Comparison of ENCODE assay signal across 8 cellular contexts in genomic region chr1:43531453-43531905, GRCh38. TPM values are rescaled to one million over a fixed set of nuclear protein-coding genes. Genes with fewer than 3 reads are reported as not detected.
DNase-seq lines count a peak whose midpoint lies in the region; ATAC-seq and TF ChIP-seq lines count a peak whose summit lies in the region.

No MANE protein-coding gene starts in this region.

- ATAC-seq in esophagus mucosa (peak; percentile 13), GM21529 (IDR thresholded peaks at IDR 0.05; ENCODE audit: unreplicated experiment) (no peak)

- H3K9me3 Mint-ChIP-seq in nephron progenitor cell, result no peaks in the 10 kb centered on the region

- no peaks in the 10 kb centered on the region for H3K36me3 Mint-ChIP-seq in nephron progenitor cell (ENCODE audit: low read depth)

- H3K27me3 ChIP-seq in SK-N-SH (ENCODE audit: insufficient read depth), result no peaks in the 10 kb centered on the region

- peaks cover 4 to 24% of the 10 kb centered on the region in 2 experiments; a peak in 3 of 4 replicates for H3K4me1 ChIP-seq in SK-N-SH (ENCODE audit: control insufficient read depth in 1 of 2, insufficient read depth in 2 of 2, low read depth in 1 of 2, low read length in 1 of 2)

- H3K27ac ChIP-seq in SK-N-SH (ENCODE audit: low read depth in 2 of 2, low read length in 1 of 2), result no peak overlapping the region

- H3K79me2 ChIP-seq in SK-N-SH (ENCODE audit: insufficient read depth), result peaks cover 49% of the 10 kb centered on the region; the same call in 1 of the 2 replicates

- no peaks in the 10 kb centered on the region for H3K9me2 ChIP-seq in SK-N-SH

- no peaks in the 10 kb centered on the region for H3K36me3 ChIP-seq in SK-N-SH (replicated peaks in 1 of 2; ENCODE audit: control insufficient read depth in 1 of 2, insufficient read depth in 2 of 2, low read length in 1 of 2)

- peak; percentile 32 for DNase-seq in activated T-cell treated with anti-CD3 and anti-CD28 coated beads, Interleukin-2, amount 50 U/mL, for 1 hour
- no peak for DNase-seq in activated T-cell treated with anti-CD3 and anti-CD28 coated beads, Interleukin-2, amount 50 U/mL, for 48 hours
- DNase-seq in SK-N-SH (peak; percentile 89), nephron progenitor cell (peak; percentile 61), NK-92 (lab: John Stamatoyannopoulos, UW; ENCODE audit: unreplicated experiment) (no peak)
- DNase-seq in NK-92 treated with Interleukin-12 subunit alpha and Interleukin-12 subunit beta, amount 100 ng/mL, for 24 hours (lab: John Stamatoyannopoulos, UW), result no peak

- no peaks in the 10 kb centered on the region for H3K9me3 ChIP-seq in SK-N-SH

- H3K27me3 Mint-ChIP-seq in nephron progenitor cell (ENCODE audit: low read depth, poor library complexity), result peaks cover 12% of the 10 kb centered on the region

- POLR2A ChIA-PET in SK-N-SH (lab: Yijun Ruan, JAX), result interaction anchor here (1.1 kb wide), 1 partner anchor 176 kb away, joined by 4 read pairs; the partner anchor contains the start of gene ST3GAL3

- H3K4me3 Mint-ChIP-seq in nephron progenitor cell, result peak overlapping the region; percentile 99

- H3K4me1 Mint-ChIP-seq in nephron progenitor cell, result peaks cover 51% of the 10 kb centered on the region

- peak overlapping the region; percentile 61 to 78 for H3K4me3 ChIP-seq in SK-N-SH (ENCODE audit: low read depth in 2 of 2, low read length in 1 of 2)

- H2AFZ ChIP-seq in SK-N-SH (ENCODE audit: low read depth), result peak overlapping the region; percentile 33; the same call in 1 of the 2 replicates

- TF ChIP-seq RAD21 in SK-N-SH (IDR thresholded peaks at IDR 0.05; ENCODE audit: low read length), result no peak

- peak overlapping the region; percentile 71 for H3K9ac ChIP-seq in SK-N-SH

- WGBS in SK-N-SH (ENCODE audit: low lambda C conversion rate), result 5% methylated on average over 6 of the region's 63 CpGs

- TF ChIP-seq CTCF in SK-N-SH (IDR thresholded peaks at IDR 0.05) (no peak), nephron progenitor cell (IDR thresholded peaks at IDR 0.05) (no peak)

- H4K20me1 ChIP-seq in SK-N-SH (ENCODE audit: insufficient read depth), result peaks cover 11% of the 10 kb centered on the region; the same call in 1 of the 2 replicates

- H3K27ac Mint-ChIP-seq in nephron progenitor cell, result peak overlapping the region; percentile 91

- TF ChIP-seq EP300 in SK-N-SH (IDR thresholded peaks at IDR 0.05; ENCODE audit: borderline replicate concordance in 1 of 2, low read depth in 1 of 2, low read length in 1 of 2), result no peak

- CTCF ChIA-PET in SK-N-SH (lab: Yijun Ruan, JAX), result interaction anchor here (1.0 to 2.5 kb wide), 5 partner anchors 10 to 401 kb away, joined by 3 to 16 read pairs (median 4); partner anchors contain the start of gene KDM4A

- peak overlapping the region; percentile 83 for H3K4me2 ChIP-seq in SK-N-SH

- no peaks in the 10 kb centered on the region for H3F3A ChIP-seq in SK-N-SH (replicated peaks; ENCODE audit: insufficient read depth)

TF ChIP-seq in SK-N-SH, 30 proteins besides CTCF, POLR2A, EP300 and RAD21:
- TF ChIP-seq MEF2A (IDR thresholded peaks at IDR 0.05; ENCODE audit: borderline replicate concordance, low read depth) (no peak), MXI1 (IDR thresholded peaks at IDR 0.05; ENCODE audit: low read depth, low read length) (peak; percentile 72; the same call in 1 of the 2 replicates), PBX3 (IDR thresholded peaks at IDR 0.05) (no peak), RCOR1 (IDR thresholded peaks at IDR 0.05; ENCODE audit: low read length) (no peak)
- TF ChIP-seq, protein P1, sequence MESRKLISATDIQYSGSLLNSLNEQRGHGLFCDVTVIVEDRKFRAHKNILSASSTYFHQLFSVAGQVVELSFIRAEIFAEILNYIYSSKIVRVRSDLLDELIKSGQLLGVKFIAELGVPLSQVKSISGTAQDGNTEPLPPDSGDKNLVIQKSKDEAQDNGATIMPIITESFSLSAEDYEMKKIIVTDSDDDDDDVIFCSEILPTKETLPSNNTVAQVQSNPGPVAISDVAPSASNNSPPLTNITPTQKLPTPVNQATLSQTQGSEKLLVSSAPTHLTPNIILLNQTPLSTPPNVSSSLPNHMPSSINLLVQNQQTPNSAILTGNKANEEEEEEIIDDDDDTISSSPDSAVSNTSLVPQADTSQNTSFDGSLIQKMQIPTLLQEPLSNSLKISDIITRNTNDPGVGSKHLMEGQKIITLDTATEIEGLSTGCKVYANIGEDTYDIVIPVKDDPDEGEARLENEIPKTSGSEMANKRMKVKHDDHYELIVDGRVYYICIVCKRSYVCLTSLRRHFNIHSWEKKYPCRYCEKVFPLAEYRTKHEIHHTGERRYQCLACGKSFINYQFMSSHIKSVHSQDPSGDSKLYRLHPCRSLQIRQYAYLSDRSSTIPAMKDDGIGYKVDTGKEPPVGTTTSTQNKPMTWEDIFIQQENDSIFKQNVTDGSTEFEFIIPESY (IDR thresholded peaks at IDR 0.05; ENCODE audit: borderline replicate concordance, low read depth), result no peak

RNA-seq across cellular contexts. Expression of gene PTPRF, which starts 0.8 kb away (rescaled TPM):
- 67.6 and 72.7 TPM in 2 replicates for polyA plus RNA-seq in SK-N-SH (2012; rRNA removed)
- 36.8 and 50.6 TPM in 2 replicates for polyA plus RNA-seq in SK-N-SH (2012; cell fraction: cytosol; rRNA removed)
- 97.5 and 115 TPM in 2 replicates for polyA plus RNA-seq in SK-N-SH (2012; cell fraction: nucleus; rRNA removed)
- total RNA-seq in esophagus mucosa, result 285 TPM

Comparison
In these comparisons a context has a peak if more than half of its experiments do, and no peak if none do; other contexts are left out.
1. DNase-seq: peak in activated T-cell treated with anti-CD3 and anti-CD28 coated beads, Interleukin-2, amount 50 U/mL, for 1 hour (single experiment), SK-N-SH (single experiment) and nephron progenitor cell (single experiment); none in activated T-cell treated with anti-CD3 and anti-CD28 coated beads, Interleukin-2, amount 50 U/mL, for 48 hours (0 of 2), NK-92 treated with Interleukin-12 subunit alpha and Interleukin-12 subunit beta, amount 100 ng/mL, for 24 hours (single experiment) and NK-92 (single experiment).